33 cellular contexts compared by ENCODE assay signal in the genomic region with DNA sequence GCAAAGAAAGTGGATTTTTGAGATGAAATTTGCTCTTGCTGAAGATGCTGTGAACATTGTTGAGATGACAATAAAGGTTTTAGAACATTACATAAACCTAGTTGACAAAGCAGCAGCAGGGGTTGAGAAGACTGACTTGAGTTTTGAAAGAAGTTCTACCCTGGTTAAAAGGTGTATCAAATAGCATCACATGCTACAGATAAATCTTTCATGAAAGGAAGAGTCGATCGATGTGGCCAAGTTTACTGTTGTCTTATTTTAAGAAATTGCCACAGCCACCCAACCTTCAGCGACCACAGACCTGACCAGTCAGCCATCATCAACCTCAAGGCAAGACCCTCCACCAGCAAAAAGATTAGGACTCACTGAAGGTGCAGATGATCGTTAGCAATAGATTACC.
"Had no signal": no experiment of that assay in that cellular context is flagged by ENCODE, and none has a peak within 500 bp of the region (broad histone marks: within the 10 kb centered on the region; RNA-seq: fewer than 3 reads in every experiment).

No MANE protein-coding gene starts in this region.

- H3K9me3 ChIP-seq: MG63 had no signal

- DNase-seq: Karpas-422, Kasumi-1, KG1, MG63, MM.1S, MV-4-11, NCI-H1048, NCI-H1092, NCI-H1092 treated with DMSO at 0.1 percent for 48 hours, NCI-H1105, NCI-H1105 treated with DMSO at 0.1 percent for 48 hours, NCI-H1417, NCI-H1417 treated with DMSO at 0.1 percent for 48 hours, NCI-H1436, NCI-H1436 treated with DMSO at 0.1 percent for 48 hours, NCI-H146, NCI-H1694, NCI-H1694 treated with DMSO at 0.1 percent for 48 hours, NCI-H187, NCI-H187 treated with DMSO at 0.1 percent for 48 hours, NCI-H1930, NCI-H2029, NCI-H2029 treated with DMSO at 0.1 percent for 48 hours, NCI-H2081, NCI-H2081 treated with DMSO at 0.1 percent for 48 hours, NCI-H2107, NCI-H2171, NCI-H2227 treated with DMSO at 0.1 percent for 48 hours, NCI-H226, NCI-H345, NCI-H446, NCI-H446 treated with DMSO at 0.1 percent for 48 hours had no signal

- H3K27ac ChIP-seq: KMS-11 had no signal

- H3K4me3 ChIP-seq: MG63 had no signal

- H3K27me3 ChIP-seq: MG63 had no signal

- H3K36me3 ChIP-seq: MG63 had no signal
